In the genomic region with DNA sequence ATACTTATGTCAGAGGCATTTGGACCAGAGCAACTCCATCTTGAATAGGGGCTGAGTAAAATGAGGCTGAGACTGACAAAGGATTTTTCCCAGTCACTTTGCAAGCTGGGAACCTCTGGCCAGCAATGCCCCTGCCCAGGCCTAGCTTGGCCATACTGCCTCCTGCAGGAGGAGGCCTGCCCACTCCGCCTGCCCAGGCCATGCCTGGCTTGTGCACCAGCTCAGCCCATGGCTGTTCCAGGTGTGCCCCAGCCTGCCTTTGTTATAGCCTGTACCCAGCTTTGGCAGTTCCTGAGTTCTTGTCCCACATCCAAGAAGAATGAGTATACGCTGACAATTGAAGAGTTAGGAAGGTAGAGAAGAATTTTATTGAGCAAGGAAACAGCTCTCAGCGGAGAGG, we compare ENCODE assay signal across 20 cellular contexts.
"Had no signal": no experiment of that assay in that cellular context is flagged by ENCODE, and none has a peak within 500 bp of the region (broad histone marks: within the 10 kb centered on the region; RNA-seq: fewer than 3 reads in every experiment).

No MANE protein-coding gene starts in this region.

- H3K4me2 ChIP-seq: hepatocyte had no signal

- H3K4me1 ChIP-seq: foreskin keratinocyte, left ventricle myocardium inferior, lower lobe of right lung, pancreas had no signal

- H3K36me3 ChIP-seq: left ventricle myocardium inferior, lower lobe of right lung, pancreas, stomach, thoracic aorta, transverse colon had no signal

- H3K9me3 ChIP-seq: lower lobe of right lung, pancreas, thoracic aorta had no signal

- H3K27ac Mint-ChIP-seq: memory B cell, progenitor cell of endocrine pancreas had no signal

- DNase-seq: effector memory CD4-positive, alpha-beta T cell; foreskin keratinocyte; kidney; left cardiac atrium; left ventricle myocardium inferior; lower lobe of right lung; midbrain; nucleus accumbens; pancreas; right cardiac atrium; small intestine; stimulated activated CD4-positive, alpha-beta T cell treated with anti-CD3 and anti-CD28 coated beads, Interleukin-12 subunit alpha, Interleukin-12 subunit beta, amount 100 ng/mL, for 4 hours; stimulated activated naive CD4-positive, alpha-beta T cell; stomach; substantia nigra; transverse colon had no signal

- H3K27me3 ChIP-seq: foreskin keratinocyte, hepatocyte, pancreas, stomach, transverse colon had no signal

- H3K4me3 ChIP-seq: hepatocyte, left ventricle myocardium inferior, lower lobe of right lung, pancreas, stomach, thoracic aorta, transverse colon had no signal

- ATAC-seq: foreskin keratinocyte, left cardiac atrium, lower lobe of right lung, pancreas, right cardiac atrium had no signal

- H3K4me1 Mint-ChIP-seq: memory B cell had no signal

- H3K4me3 Mint-ChIP-seq: memory B cell had no signal

- H3K27me3 Mint-ChIP-seq: progenitor cell of endocrine pancreas had no signal

- H3K27ac ChIP-seq: foreskin keratinocyte, left ventricle myocardium inferior, lower lobe of right lung, pancreas, stomach, thoracic aorta, transverse colon had no signal

- H2AFZ ChIP-seq: hepatocyte had no signal
